ENCODE assay signal across 19 cellular contexts in genomic region chr2:120247851-120248250, GRCh38.
"Had no signal": no experiment of that assay in that cellular context is flagged by ENCODE, and none has a peak within 500 bp of the region (broad histone marks: within the 10 kb centered on the region; RNA-seq: fewer than 3 reads in every experiment).

No MANE protein-coding gene starts in this region.

- H3K9me3 Mint-ChIP-seq: central memory CD8-positive, alpha-beta T cell had no signal

- FAIRE-seq: small intestine had no signal

- H3K27ac ChIP-seq: dorsolateral prefrontal cortex, epithelial cell of prostate, esophagus squamous epithelium, right atrium auricular region, testis, tibial nerve, upper lobe of right lung had no signal

- H3K27ac Mint-ChIP-seq: immature natural killer cell; stimulated activated naive CD8-positive, alpha-beta T cell treated with anti-CD3 and anti-CD28 coated beads, Interleukin-15, Interleukin-2, amounts not matched to agents 100 ng/mL and 50 ng/mL, for 24 hours had no signal

- DNase-seq: cortex of kidney; dorsolateral prefrontal cortex; effector CD8-positive, alpha-beta T cell; esophagus squamous epithelium; foreskin fibroblast; immature natural killer cell; left ventricle myocardium superior; mesenchymal stem cell; midbrain; small intestine; stimulated activated CD4-positive, alpha-beta T cell treated with anti-CD3 and anti-CD28 coated beads, Interleukin-2, amount 100 ng/mL, for 48 hours; testis; upper lobe of right lung had no signal

- ATAC-seq: left ventricle myocardium superior; natural killer cell treated with Interleukin-12 subunit alpha and Interleukin-12 subunit beta and Interleukin-15 and Interleukin-18, amount 100 ng/mL, for 72 hours; upper lobe of right lung had no signal

- H3K36me3 Mint-ChIP-seq: immature natural killer cell; natural killer cell treated with Interleukin-12 subunit alpha and Interleukin-12 subunit beta and Interleukin-15 and Interleukin-18, amount 100 ng/mL, for 72 hours had no signal

- H3K4me3 Mint-ChIP-seq: central memory CD8-positive, alpha-beta T cell; immature natural killer cell; natural killer cell treated with Interleukin-12 subunit alpha and Interleukin-12 subunit beta and Interleukin-15 and Interleukin-18, amount 100 ng/mL, for 72 hours; stimulated activated naive CD8-positive, alpha-beta T cell treated with anti-CD3 and anti-CD28 coated beads, Interleukin-15, Interleukin-2, amounts not matched to agents 100 ng/mL and 50 ng/mL, for 24 hours had no signal
